Comparison of ENCODE assay signal across 24 cellular contexts in genomic region chr17:5434984-5435383, GRCh38. TPM values are rescaled to one million over a fixed set of nuclear protein-coding genes. Genes with fewer than 3 reads are reported as not detected.
DNase-seq lines count a peak whose midpoint lies in the region; ATAC-seq and TF ChIP-seq lines count a peak whose summit lies in the region.
"Had no signal": no experiment of that assay in that cellular context is flagged by ENCODE, and none has a peak within 500 bp of the region (broad histone marks: within the 10 kb centered on the region; RNA-seq: fewer than 3 reads in every experiment).

No MANE protein-coding gene starts in this region.

- H2BK15ac ChIP-seq in H9 (ENCODE audit: low read depth, low read length), result no peak overlapping the region

- intact Hi-C loops in activated CD4-positive, alpha-beta T cell treated with anti-CD3 and anti-CD28 coated beads, Interleukin-2, amount 10 ng/mL, durations not matched to agents 24 days and 14 days (cut with micrococcal nuclease), result loop anchor here (10.0 kb wide), 2 partner anchors 150 to 190 kb away; partner anchors contain the start of gene RABEP1

- H3K23ac ChIP-seq in H9 (ENCODE audit: insufficient read length, low read depth, low read length), result no peak overlapping the region

- no peak overlapping the region for H2AFZ ChIP-seq in H9 (ENCODE audit: low read length)
- H2AFZ ChIP-seq: neural progenitor cell had no signal

- no peak overlapping the region for H2BK12ac ChIP-seq in H9 (ENCODE audit: insufficient read length, low read depth, low read length)

- no peak overlapping the region for H3K27ac Mint-ChIP-seq in T-helper 2 cell treated with Interferon-gamma antibody and Interleukin-4, amounts not matched to agents 5 μg/mL and 100 μg/mL, for 36 hours
- peak overlapping the region in 2 of 3 experiments; percentile 53 to 91; a peak in 2 of 7 replicates for H3K27ac Mint-ChIP-seq in H9
- H3K27ac Mint-ChIP-seq in activated naive CD8-positive, alpha-beta T cell, result peak overlapping the region; percentile 58
- peak overlapping the region; percentile 51 for H3K27ac Mint-ChIP-seq in nephron progenitor cell
- no peak overlapping the region for H3K27ac Mint-ChIP-seq in activated CD4-positive, alpha-beta T cell treated with anti-CD3 and anti-CD28 coated beads, Interleukin-2, amount 10 ng/mL, durations not matched to agents 24 days and 14 days
- H3K27ac Mint-ChIP-seq: activated CD8-positive, alpha-beta memory T cell treated with anti-CD3 and anti-CD28 coated beads, Interleukin-2, amount 10 ng/mL, durations not matched to agents 7 days and 5 days; CD4-positive, CD25-positive, alpha-beta regulatory T cell; memory B cell; neural progenitor cell had no signal

- H4K8ac ChIP-seq in H9 (replicated peaks; ENCODE audit: insufficient read length, low read depth, low read length), result no peak overlapping the region

- H4K5ac ChIP-seq in H9 (ENCODE audit: insufficient read length, low read depth, low read length), result no peak overlapping the region

- WGBS in H9 (ENCODE audit: extremely low coverage, insufficient read length, low lambda C conversion rate), result no CpG with 5 or more reads among the region's 2 CpGs

- no peaks in the 10 kb centered on the region for H4K20me1 ChIP-seq in H9 (ENCODE audit: control insufficient read depth, insufficient read depth, insufficient read length)

- peaks cover 6% of the 10 kb centered on the region for H3K79me1 ChIP-seq in H9 (ENCODE audit: insufficient read depth, low read depth, low read length, poor library complexity, severe bottlenecking)

- no peak overlapping the region for H3K4me2 ChIP-seq in H9 (ENCODE audit: insufficient read depth, insufficient read length, low read length)
- H3K4me2 ChIP-seq: neural progenitor cell had no signal

- no peak overlapping the region for H3K56ac ChIP-seq in H9 (ENCODE audit: insufficient read length, low read depth, low read length)

- H3K4me1 Mint-ChIP-seq in T-helper 2 cell treated with Interferon-gamma antibody and Interleukin-4, amounts not matched to agents 5 μg/mL and 100 μg/mL, for 36 hours (ENCODE audit: low read depth), result peaks cover 30% of the 10 kb centered on the region
- H3K4me1 Mint-ChIP-seq in H9, result peaks cover 20 to 21% of the 10 kb centered on the region in 2 experiments
- peaks cover 46% of the 10 kb centered on the region for H3K4me1 Mint-ChIP-seq in activated naive CD8-positive, alpha-beta T cell (ENCODE audit: low read depth)
- H3K4me1 Mint-ChIP-seq in nephron progenitor cell, result peaks cover 32% of the 10 kb centered on the region
- peaks cover 34% of the 10 kb centered on the region for H3K4me1 Mint-ChIP-seq in activated CD4-positive, alpha-beta T cell treated with anti-CD3 and anti-CD28 coated beads, Interleukin-2, amount 10 ng/mL, durations not matched to agents 24 days and 14 days

- no peak overlapping the region for H3K9ac ChIP-seq in H9 (ENCODE audit: extremely low read depth, insufficient read length, low read length)
- H3K9ac ChIP-seq: neural progenitor cell had no signal

- no peak overlapping the region for H3K4ac ChIP-seq in H9 (ENCODE audit: low read depth, low read length)

- no peaks in the 10 kb centered on the region; the same call in 1 of the 2 replicates for H3K4me1 ChIP-seq in H9 (ENCODE audit: insufficient read depth, low read length)

- H2AK5ac ChIP-seq in H9 (ENCODE audit: insufficient read length, low read length), result no peak overlapping the region

- H3K14ac ChIP-seq in H9 (ENCODE audit: insufficient read depth, low read length), result no peak overlapping the region

- H3K79me2 ChIP-seq in H9 (ENCODE audit: insufficient read depth, low read length), result peaks cover 15% of the 10 kb centered on the region; the same call in 1 of the 2 replicates

- no peak overlapping the region for H2BK20ac ChIP-seq in H9 (ENCODE audit: low read depth, low read length, poor library complexity, severe bottlenecking)

- peak overlapping the region; percentile 12 for H3K4me3 Mint-ChIP-seq in T-helper 2 cell treated with Interferon-gamma antibody and Interleukin-4, amounts not matched to agents 5 μg/mL and 100 μg/mL, for 36 hours
- H3K4me3 Mint-ChIP-seq in H9, result no peak overlapping the region
- peak overlapping the region; percentile 46 for H3K4me3 Mint-ChIP-seq in activated naive CD8-positive, alpha-beta T cell
- H3K4me3 Mint-ChIP-seq in nephron progenitor cell, result no peak overlapping the region
- no peak overlapping the region for H3K4me3 Mint-ChIP-seq in activated CD4-positive, alpha-beta T cell treated with anti-CD3 and anti-CD28 coated beads, Interleukin-2, amount 10 ng/mL, durations not matched to agents 24 days and 14 days
- H3K4me3 Mint-ChIP-seq: activated CD8-positive, alpha-beta memory T cell treated with anti-CD3 and anti-CD28 coated beads, Interleukin-2, amount 10 ng/mL, durations not matched to agents 7 days and 5 days; CD4-positive, CD25-positive, alpha-beta regulatory T cell; memory B cell; neural progenitor cell; stimulated activated memory B cell treated with anti-CD40 and anti-IgM and Interleukin-4, amounts not matched to agents 10 μg/mL and 1 μg/mL and 100 μg/mL, for 72 hours had no signal

- H3K23me2 ChIP-seq in H9 (ENCODE audit: insufficient read length, low read depth, low read length, poor library complexity, severe bottlenecking), result no peaks in the 10 kb centered on the region

- peaks cover 63% of the 10 kb centered on the region for H3K36me3 Mint-ChIP-seq in T-helper 2 cell treated with Interferon-gamma antibody and Interleukin-4, amounts not matched to agents 5 μg/mL and 100 μg/mL, for 36 hours (ENCODE audit: low read depth)
- peaks cover 59 to 82% (median 71%) of the 10 kb centered on the region in 3 experiments for H3K36me3 Mint-ChIP-seq in H9 (ENCODE audit: insufficient read depth in 1 of 3, low read depth in 3 of 3)
- peaks cover 16% of the 10 kb centered on the region for H3K36me3 Mint-ChIP-seq in activated naive CD8-positive, alpha-beta T cell
- H3K36me3 Mint-ChIP-seq in nephron progenitor cell (ENCODE audit: low read depth), result peaks cover 74% of the 10 kb centered on the region
- peaks cover 73% of the 10 kb centered on the region for H3K36me3 Mint-ChIP-seq in activated CD4-positive, alpha-beta T cell treated with anti-CD3 and anti-CD28 coated beads, Interleukin-2, amount 10 ng/mL, durations not matched to agents 24 days and 14 days (ENCODE audit: low read depth)

- no peak overlapping the region for H3K18ac ChIP-seq in H9 (ENCODE audit: insufficient read length, low read depth, low read length)

- TF ChIP-seq CTCF in H9 (conservative IDR thresholded peaks at IDR 0.05) (no peak), nephron progenitor cell (IDR thresholded peaks at IDR 0.05) (no peak)

- ATAC-seq in HG03045 (IDR thresholded peaks at IDR 0.05; ENCODE audit: unreplicated experiment), result no peak
- ATAC-seq: activated CD8-positive, alpha-beta memory T cell treated with anti-CD3 and anti-CD28 coated beads, Interleukin-2, amount 10 ng/mL, durations not matched to agents 7 days and 5 days; stimulated activated memory B cell treated with anti-CD40 and anti-IgM and Interleukin-4, amounts not matched to agents 10 μg/mL and 1 μg/mL and 100 μg/mL, for 72 hours had no signal

- no peak overlapping the region for H3K27ac ChIP-seq in H9 (ENCODE audit: insufficient read length, low read depth, low read length)
- H3K27ac ChIP-seq: neural progenitor cell, upper lobe of left lung had no signal

- H3K9me3 Mint-ChIP-seq in T-helper 2 cell treated with Interferon-gamma antibody and Interleukin-4, amounts not matched to agents 5 μg/mL and 100 μg/mL, for 36 hours, result no peaks in the 10 kb centered on the region
- no peaks in the 10 kb centered on the region for H3K9me3 Mint-ChIP-seq in H9
- H3K9me3 Mint-ChIP-seq in activated naive CD8-positive, alpha-beta T cell (ENCODE audit: low read depth), result no peaks in the 10 kb centered on the region
- no peaks in the 10 kb centered on the region for H3K9me3 Mint-ChIP-seq in nephron progenitor cell
- no peaks in the 10 kb centered on the region for H3K9me3 Mint-ChIP-seq in activated CD4-positive, alpha-beta T cell treated with anti-CD3 and anti-CD28 coated beads, Interleukin-2, amount 10 ng/mL, durations not matched to agents 24 days and 14 days
- H3K9me3 Mint-ChIP-seq: CD4-positive, CD25-positive, alpha-beta regulatory T cell; memory B cell; neural progenitor cell; stimulated activated memory B cell treated with anti-CD40 and anti-IgM and Interleukin-4, amounts not matched to agents 10 μg/mL and 1 μg/mL and 100 μg/mL, for 72 hours had no signal

- H3K27me3 Mint-ChIP-seq in T-helper 2 cell treated with Interferon-gamma antibody and Interleukin-4, amounts not matched to agents 5 μg/mL and 100 μg/mL, for 36 hours (ENCODE audit: low read depth), result no peaks in the 10 kb centered on the region
- H3K27me3 Mint-ChIP-seq in H9 (ENCODE audit: low read depth) (no peaks in the 10 kb centered on the region), nephron progenitor cell (ENCODE audit: low read depth, poor library complexity) (no peaks in the 10 kb centered on the region)
- H3K27me3 Mint-ChIP-seq in activated naive CD8-positive, alpha-beta T cell, result no peaks in the 10 kb centered on the region
- H3K27me3 Mint-ChIP-seq in activated CD4-positive, alpha-beta T cell treated with anti-CD3 and anti-CD28 coated beads, Interleukin-2, amount 10 ng/mL, durations not matched to agents 24 days and 14 days, result no peaks in the 10 kb centered on the region
- H3K27me3 Mint-ChIP-seq: activated CD8-positive, alpha-beta memory T cell treated with anti-CD3 and anti-CD28 coated beads, Interleukin-2, amount 10 ng/mL, durations not matched to agents 7 days and 5 days; CD4-positive, CD25-positive, alpha-beta regulatory T cell; memory B cell; stimulated activated memory B cell treated with anti-CD40 and anti-IgM and Interleukin-4, amounts not matched to agents 10 μg/mL and 1 μg/mL and 100 μg/mL, for 72 hours had no signal

- no peak overlapping the region for H3T11ph ChIP-seq in H9 (ENCODE audit: low read length)

- H3K27me3 ChIP-seq in H9 (ENCODE audit: insufficient read depth, low read length), result no peaks in the 10 kb centered on the region
- H3K27me3 ChIP-seq: adrenal gland, MG63, neural progenitor cell, upper lobe of left lung had no signal

- H2BK5ac ChIP-seq in H9 (ENCODE audit: insufficient read length, low read length), result no peak overlapping the region

- H3K9me3 ChIP-seq in H9 (ENCODE audit: control insufficient read depth, low read depth, low read length), result no peaks in the 10 kb centered on the region
- H3K9me3 ChIP-seq: adrenal gland, MG63, upper lobe of left lung had no signal

- H2BK120ac ChIP-seq in H9 (ENCODE audit: low read depth, low read length, poor library complexity, severe bottlenecking), result no peak overlapping the region

- H4K91ac ChIP-seq in H9 (ENCODE audit: insufficient read length, low read depth, low read length), result no peak overlapping the region

- DNase-seq in T-helper 2 cell treated with Interferon-gamma antibody and Interleukin-4, amounts not matched to agents 5 μg/mL and 100 μg/mL, for 36 hours (ENCODE audit: low spot score), result no peak
- DNase-seq in T-helper 2 cell (no peak), H9 (no peak), nephron progenitor cell (no peak), Kasumi-1 (lab: John Stamatoyannopoulos, UW) (no peak)
- DNase-seq in activated CD4-positive, alpha-beta T cell treated with anti-CD3 and anti-CD28 coated beads, Interleukin-2, amount 10 ng/mL, durations not matched to agents 24 days and 14 days, result no peak
- DNase-seq: 8988T; activated CD8-positive, alpha-beta memory T cell treated with anti-CD3 and anti-CD28 coated beads, Interleukin-2, amount 10 ng/mL, durations not matched to agents 7 days and 5 days; adrenal gland; CD4-positive, CD25-positive, alpha-beta regulatory T cell; central memory CD4-positive, alpha-beta T cell; DMS53; effector CD4-positive, alpha-beta T cell; MG63; NCI-H1694; NCI-H345; retina; T-helper 1 cell; upper lobe of left lung had no signal

RNA-seq across cellular contexts. Expression of gene C1QBP, which starts 4.0 kb away (rescaled TPM):
- 390 and 395 TPM in 2 replicates for total RNA-seq in H9 (2021)
- total RNA-seq in activated CD4-positive, alpha-beta T cell treated with anti-CD3 and anti-CD28 coated beads, Interleukin-2, amount 10 ng/mL, durations not matched to agents 24 days and 14 days, result 451 TPM in 2 replicates

RNA-seq across cellular contexts. Expression of gene RPAIN, which starts 15.0 kb away (rescaled TPM):
- 78.9 and 81.9 TPM in 2 replicates for total RNA-seq in H9 (2021)
- total RNA-seq in activated CD4-positive, alpha-beta T cell treated with anti-CD3 and anti-CD28 coated beads, Interleukin-2, amount 10 ng/mL, durations not matched to agents 24 days and 14 days, result 63.2 and 64.7 TPM in 2 replicates

RNA-seq across cellular contexts. Expression of gene NUP88, which starts 15.5 kb away (rescaled TPM):
- 96.5 and 98.2 TPM in 2 replicates for total RNA-seq in H9 (2021)
- 164 and 168 TPM in 2 replicates for total RNA-seq in activated CD4-positive, alpha-beta T cell treated with anti-CD3 and anti-CD28 coated beads, Interleukin-2, amount 10 ng/mL, durations not matched to agents 24 days and 14 days

RNA-seq across cellular contexts. Expression of gene DHX33, which starts 33.8 kb away (rescaled TPM):
- 66.7 and 69.9 TPM in 2 replicates for total RNA-seq in H9 (2021)
- total RNA-seq in activated CD4-positive, alpha-beta T cell treated with anti-CD3 and anti-CD28 coated beads, Interleukin-2, amount 10 ng/mL, durations not matched to agents 24 days and 14 days, result 41.2 and 41.7 TPM in 2 replicates

RNA-seq across cellular contexts. Expression of gene DERL2, which starts 51.0 kb away (rescaled TPM):
- total RNA-seq in H9 (2021), result 83.2 and 85.6 TPM in 2 replicates
- 64.3 and 69.8 TPM in 2 replicates for total RNA-seq in activated CD4-positive, alpha-beta T cell treated with anti-CD3 and anti-CD28 coated beads, Interleukin-2, amount 10 ng/mL, durations not matched to agents 24 days and 14 days

Comparison
In these comparisons a context has a peak if more than half of its experiments do, and no peak if none do; other contexts are left out.
1. H3K27ac Mint-ChIP-seq: peak in H9 (2 of 3), activated naive CD8-positive, alpha-beta T cell (single experiment) and nephron progenitor cell (single experiment); none in T-helper 2 cell treated with Interferon-gamma antibody and Interleukin-4, amounts not matched to agents 5 μg/mL and 100 μg/mL, for 36 hours (single experiment) and activated CD4-positive, alpha-beta T cell treated with anti-CD3 and anti-CD28 coated beads, Interleukin-2, amount 10 ng/mL, durations not matched to agents 24 days and 14 days (single experiment).
2. H3K4me3 Mint-ChIP-seq: peak in T-helper 2 cell treated with Interferon-gamma antibody and Interleukin-4, amounts not matched to agents 5 μg/mL and 100 μg/mL, for 36 hours (single experiment) and activated naive CD8-positive, alpha-beta T cell (single experiment); none in H9 (0 of 2), nephron progenitor cell (single experiment) and activated CD4-positive, alpha-beta T cell treated with anti-CD3 and anti-CD28 coated beads, Interleukin-2, amount 10 ng/mL, durations not matched to agents 24 days and 14 days (single experiment).